10 cellular contexts compared by ENCODE assay signal in genomic region chr14:76473381-76474263, GRCh38.
A peak's percentile ranks its signal among the peaks of the same experiment; 100 is the strongest.
DNase-seq lines count a peak whose midpoint lies in the region; ATAC-seq and TF ChIP-seq lines count a peak whose summit lies in the region.
"Had no signal": no experiment of that assay in that cellular context is flagged by ENCODE, and none has a peak within 500 bp of the region (broad histone marks: within the 10 kb centered on the region; RNA-seq: fewer than 3 reads in every experiment).

No MANE protein-coding gene starts in this region.

- no peak overlapping the region for H3K27ac Mint-ChIP-seq in stimulated activated naive CD8-positive, alpha-beta T cell treated with anti-CD3 and anti-CD28 coated beads, Interleukin-15, amount 100 ng/mL, for 72 hours
- H3K27ac Mint-ChIP-seq: activated T-helper 17 cell treated with anti-CD3 and anti-CD28 coated beads, Interleukin-2, amount 50 U/mL, for 72 hours had no signal

- H3K36me3 ChIP-seq in H7 (replicated peaks; ENCODE audit: control insufficient read depth, insufficient read depth, low read length) (no peaks in the 10 kb centered on the region), ascending aorta (no peaks in the 10 kb centered on the region), smooth muscle cell (ENCODE audit: low read depth) (no peaks in the 10 kb centered on the region), SK-N-SH (replicated peaks in 1 of 2; ENCODE audit: control insufficient read depth in 1 of 2, insufficient read depth in 2 of 2, low read length in 1 of 2) (no peaks in the 10 kb centered on the region)
- H3K36me3 ChIP-seq: neutrophil had no signal

- H3K27me3 ChIP-seq in H7 (ENCODE audit: control insufficient read depth, insufficient read depth, low read length) (no peaks in the 10 kb centered on the region), ascending aorta (no peaks in the 10 kb centered on the region), smooth muscle cell (ENCODE audit: low read depth) (no peaks in the 10 kb centered on the region), SK-N-SH (ENCODE audit: insufficient read depth) (0 out of 2 replicates have a peak, but pooled peaks cover 7% of the 10 kb centered on the region)

- H3K4me2 ChIP-seq in smooth muscle cell (no peak overlapping the region), SK-N-SH (no peak overlapping the region)

- H3K4me3 ChIP-seq in H7 (ENCODE audit: insufficient read depth, low read depth, low read length): no peak overlapping the region
- peak overlapping the region; percentile 14 to 45 for H3K4me3 ChIP-seq in ascending aorta
- no peak overlapping the region for H3K4me3 ChIP-seq in smooth muscle cell
- no peak overlapping the region for H3K4me3 ChIP-seq in SK-N-SH (ENCODE audit: low read depth in 2 of 2, low read length in 1 of 2)

- no peaks in the 10 kb centered on the region for H3K4me1 Mint-ChIP-seq in stimulated activated naive CD8-positive, alpha-beta T cell treated with anti-CD3 and anti-CD28 coated beads, Interleukin-15, amount 100 ng/mL, for 72 hours
- H3K4me1 Mint-ChIP-seq: activated T-helper 17 cell treated with anti-CD3 and anti-CD28 coated beads, Interleukin-2, amount 50 U/mL, for 72 hours had no signal

- H3F3A ChIP-seq in smooth muscle cell (ENCODE audit: low read depth) (no peaks in the 10 kb centered on the region), SK-N-SH (replicated peaks; ENCODE audit: insufficient read depth) (no peaks in the 10 kb centered on the region)

- TF ChIP-seq EP300 in SK-N-SH (IDR thresholded peaks at IDR 0.05; ENCODE audit: borderline replicate concordance in 1 of 2, low read depth in 1 of 2, low read length in 1 of 2): no peak

- no peaks in the 10 kb centered on the region for H3K9me2 ChIP-seq in SK-N-SH

- H4K20me1 ChIP-seq in smooth muscle cell (ENCODE audit: low read depth) (no peaks in the 10 kb centered on the region), SK-N-SH (ENCODE audit: insufficient read depth) (no peaks in the 10 kb centered on the region)

- TF ChIP-seq RAD21 in SK-N-SH (IDR thresholded peaks at IDR 0.05; ENCODE audit: low read length): no peak

- peak; percentile 69 for ATAC-seq in stimulated activated naive CD8-positive, alpha-beta T cell treated with anti-CD3 and anti-CD28 coated beads, Interleukin-15, amount 100 ng/mL, for 72 hours
- no peak for ATAC-seq in GM19463 (IDR thresholded peaks at IDR 0.05; ENCODE audit: unreplicated experiment)
- ATAC-seq: activated T-helper 17 cell treated with anti-CD3 and anti-CD28 coated beads, Interleukin-2, amount 50 U/mL, for 72 hours had no signal

- H3K27ac ChIP-seq in ascending aorta (no peak overlapping the region), smooth muscle cell (ENCODE audit: low read depth) (no peak overlapping the region), SK-N-SH (ENCODE audit: low read depth in 2 of 2, low read length in 1 of 2) (no peak overlapping the region)
- H3K27ac ChIP-seq: neutrophil had no signal

- peak in 1 of 3 experiments; percentile 15 for TF ChIP-seq CTCF in ascending aorta (IDR thresholded peaks at IDR 0.05)
- no peak for TF ChIP-seq CTCF in smooth muscle cell (IDR thresholded peaks at IDR 0.05; ENCODE audit: borderline replicate concordance, insufficient read depth, poor library complexity, severe bottlenecking)
- no peak for TF ChIP-seq CTCF in SK-N-SH (IDR thresholded peaks at IDR 0.05)

- H3K9me3 ChIP-seq in ascending aorta: no peaks in the 10 kb centered on the region
- H3K9me3 ChIP-seq in smooth muscle cell (replicated peaks; ENCODE audit: low read depth): no peaks in the 10 kb centered on the region
- H3K9me3 ChIP-seq in SK-N-SH: no peaks in the 10 kb centered on the region
- H3K9me3 ChIP-seq: neutrophil had no signal

- no peaks in the 10 kb centered on the region for H3K4me1 ChIP-seq in ascending aorta
- H3K4me1 ChIP-seq in smooth muscle cell (ENCODE audit: low read depth): no peaks in the 10 kb centered on the region
- no peaks in the 10 kb centered on the region for H3K4me1 ChIP-seq in SK-N-SH (ENCODE audit: control insufficient read depth in 1 of 2, insufficient read depth in 2 of 2, low read depth in 1 of 2, low read length in 1 of 2)

- intact Hi-C loops in ascending aorta (cut with DNase I): no loop called here

- 72% methylated on average over 18 of the region's 18 CpGs for WGBS in smooth muscle cell (ENCODE audit: low lambda C conversion rate)
- WGBS in SK-N-SH (ENCODE audit: low lambda C conversion rate): 56% methylated on average over 15 of the region's 18 CpGs

- H3K27me3 Mint-ChIP-seq in stimulated activated naive CD8-positive, alpha-beta T cell treated with anti-CD3 and anti-CD28 coated beads, Interleukin-15, amount 100 ng/mL, for 72 hours: peaks cover 19% of the 10 kb centered on the region

- H3K9me3 Mint-ChIP-seq in stimulated activated naive CD8-positive, alpha-beta T cell treated with anti-CD3 and anti-CD28 coated beads, Interleukin-15, amount 100 ng/mL, for 72 hours: no peaks in the 10 kb centered on the region
- H3K9me3 Mint-ChIP-seq: activated T-helper 17 cell treated with anti-CD3 and anti-CD28 coated beads, Interleukin-2, amount 50 U/mL, for 72 hours had no signal

- POLR2A ChIA-PET in SK-N-SH (lab: Yijun Ruan, JAX): no interaction called here

- H2AFZ ChIP-seq in smooth muscle cell (ENCODE audit: low read depth) (no peak overlapping the region), SK-N-SH (ENCODE audit: low read depth) (no peak overlapping the region)

- CTCF ChIA-PET in SK-N-SH (lab: Yijun Ruan, JAX): interaction anchor here (0.8 to 1.4 kb wide), 8 partner anchors 12 to 177 kb away, joined by 3 to 5 read pairs (median 3); no protein-coding TSS in a partner anchor

- no peak overlapping the region for H3K4me3 Mint-ChIP-seq in stimulated activated naive CD8-positive, alpha-beta T cell treated with anti-CD3 and anti-CD28 coated beads, Interleukin-15, amount 100 ng/mL, for 72 hours
- H3K4me3 Mint-ChIP-seq: activated T-helper 17 cell treated with anti-CD3 and anti-CD28 coated beads, Interleukin-2, amount 50 U/mL, for 72 hours had no signal

- DNase-seq in H7: peak; percentile 88
- no peak for DNase-seq in ascending aorta (ENCODE audit: low spot score in 2 of 2)
- DNase-seq in iPS-NIHi11 (ENCODE audit: low spot score): peak; percentile 49
- no peak for DNase-seq in stimulated activated naive CD8-positive, alpha-beta T cell treated with anti-CD3 and anti-CD28 coated beads, Interleukin-15, amount 100 ng/mL, for 72 hours
- DNase-seq in smooth muscle cell (lab: John Stamatoyannopoulos, UW; ENCODE audit: unreplicated experiment): no peak
- DNase-seq in SK-N-SH: no peak
- DNase-seq in activated CD4-positive, CD25-positive, alpha-beta regulatory T cell (lab: John Stamatoyannopoulos, UW): no peak

- H3K79me2 ChIP-seq in smooth muscle cell (ENCODE audit: low read depth) (no peaks in the 10 kb centered on the region), SK-N-SH (ENCODE audit: insufficient read depth) (no peaks in the 10 kb centered on the region)

- H3K9ac ChIP-seq in smooth muscle cell (ENCODE audit: low read depth) (no peak overlapping the region), SK-N-SH (no peak overlapping the region)

TF ChIP-seq in SK-N-SH, 30 proteins besides CTCF, POLR2A, EP300 and RAD21:
- TF ChIP-seq YY1 (IDR thresholded peaks at IDR 0.05; ENCODE audit: low read depth): no peak
- no peak for TF ChIP-seq USF2 (IDR thresholded peaks at IDR 0.05; ENCODE audit: borderline replicate concordance, low read depth, low read length)
- TF ChIP-seq JUND (IDR thresholded peaks at IDR 0.05): no peak
- TF ChIP-seq CHD2 (IDR thresholded peaks at IDR 0.05; ENCODE audit: low read length, partially characterized antibody): no peak

Comparison
In these comparisons a context has a peak if more than half of its experiments do, and no peak if none do; other contexts are left out.
1. DNase-seq: peak in H7 (single experiment) and iPS-NIHi11 (single experiment); none in ascending aorta (0 of 2), stimulated activated naive CD8-positive, alpha-beta T cell treated with anti-CD3 and anti-CD28 coated beads, Interleukin-15, amount 100 ng/mL, for 72 hours (0 of 2), smooth muscle cell (single experiment), SK-N-SH (single experiment) and activated CD4-positive, CD25-positive, alpha-beta regulatory T cell (0 of 4).
2. H3K4me3 ChIP-seq: peak in ascending aorta (2 of 2); none in H7 (single experiment), smooth muscle cell (single experiment) and SK-N-SH (0 of 2).